ENCODE assay signal across 30 cellular contexts in genomic region chr19:51027873-51028272, GRCh38. TPM values are rescaled to one million over a fixed set of nuclear protein-coding genes. Genes with fewer than 3 reads are reported as not detected.
"Had no signal": no experiment of that assay in that cellular context is flagged by ENCODE, and none has a peak within 500 bp of the region (broad histone marks: within the 10 kb centered on the region; RNA-seq: fewer than 3 reads in every experiment).

No MANE protein-coding gene starts in this region.

- H3K4me1 ChIP-seq: adrenal gland, ascending aorta, esophagus muscularis mucosa, gastrocnemius medialis, left ventricle myocardium inferior, spleen, tibial nerve had no signal

- DNase-seq: activated CD4-positive, alpha-beta T cell treated with anti-CD3 and anti-CD28 coated beads for 4 hours; activated CD4-positive, alpha-beta T cell treated with anti-CD3 and anti-CD28 coated beads, Interleukin-2, amount 50 U/mL, for 48 hours; activated CD4-positive, CD25-positive, alpha-beta regulatory T cell; activated CD8-positive, alpha-beta memory T cell treated with anti-CD3 and anti-CD28 coated beads, Interleukin-2, amount 50 U/mL, for 48 hours; activated naive CD4-positive, alpha-beta T cell; activated T-cell treated with anti-CD3 and anti-CD28 coated beads, Interleukin-2, amount 50 U/mL, for 4 hours; adrenal gland; brain microvascular endothelial cell; central memory CD4-positive, alpha-beta T cell; effector memory CD4-positive, alpha-beta T cell; gastrocnemius medialis; hippocampal formation; left ventricle myocardium inferior; naive thymus-derived CD4-positive, alpha-beta T cell; spleen; stimulated activated CD4-positive, alpha-beta T cell treated with anti-CD3 and anti-CD28 coated beads, Interleukin-4, amount 100 ng/mL, for 1 hour; stimulated activated naive CD4-positive, alpha-beta T cell; T1000 had no signal

- H3K36me3 ChIP-seq: adrenal gland, ascending aorta, brain microvascular endothelial cell, esophagus muscularis mucosa, gastrocnemius medialis, left ventricle myocardium inferior, spleen, tibial nerve had no signal

- H3K27ac ChIP-seq: adrenal gland, ascending aorta, brain microvascular endothelial cell, esophagus muscularis mucosa, gastrocnemius medialis, left ventricle myocardium inferior, spleen, tibial nerve had no signal

- H3K4me3 ChIP-seq: adrenal gland, ascending aorta, esophagus muscularis mucosa, gastrocnemius medialis, left ventricle myocardium inferior, spleen, tibial nerve had no signal

- H3K9me3 ChIP-seq: adrenal gland, ascending aorta, esophagus muscularis mucosa, gastrocnemius medialis, left ventricle myocardium inferior, spleen had no signal

- H3K27me3 ChIP-seq: ascending aorta, brain microvascular endothelial cell had no signal

RNA-seq across cellular contexts. Expression of gene KLK11, which starts 1.5 kb away (rescaled TPM):
- total RNA-seq: activated CD8-positive, alpha-beta memory T cell treated with anti-CD3 and anti-CD28 coated beads for 36 hours; activated T-helper 2 cell treated with anti-CD3 and anti-CD28 coated beads, Interferon-gamma antibody, Interleukin-2, Interleukin-4, amounts not matched to agents 10 μg/mL and 5 μg/mL and 100 μg/mL, durations not matched to agents 14 hours and 24 hours and 36 hours; adrenal gland; ascending aorta; dermis microvascular lymphatic vessel endothelial cell; esophagus muscularis mucosa; gastrocnemius medialis; left ventricle myocardium inferior; lung microvascular endothelial cell; naive thymus-derived CD4-positive, alpha-beta T cell; neural crest cell; posterior vena cava; spleen; subcutaneous adipose tissue; urinary bladder had no signal
- polyA plus RNA-seq: naive thymus-derived CD4-positive, alpha-beta T cell had no signal

RNA-seq across cellular contexts. Expression of gene KLK12, which starts 6.9 kb away (rescaled TPM):
- total RNA-seq: activated CD8-positive, alpha-beta memory T cell treated with anti-CD3 and anti-CD28 coated beads for 36 hours; activated T-cell treated with anti-CD3 and anti-CD28 coated beads, Interleukin-2, amount 50 U/mL, for 4 hours; activated T-helper 2 cell treated with anti-CD3 and anti-CD28 coated beads, Interferon-gamma antibody, Interleukin-2, Interleukin-4, amounts not matched to agents 10 μg/mL and 5 μg/mL and 100 μg/mL, durations not matched to agents 14 hours and 24 hours and 36 hours; adrenal gland; ascending aorta; dermis microvascular lymphatic vessel endothelial cell; esophagus muscularis mucosa; gastrocnemius medialis; left ventricle myocardium inferior; lung microvascular endothelial cell; naive thymus-derived CD4-positive, alpha-beta T cell; neural crest cell; omental fat pad; posterior vena cava; spleen; subcutaneous adipose tissue; tibial nerve; urinary bladder had no signal
- polyA plus RNA-seq: naive thymus-derived CD4-positive, alpha-beta T cell; urinary bladder had no signal

RNA-seq across cellular contexts. Expression of gene KLK10, which starts 8.4 kb away (rescaled TPM):
- total RNA-seq: activated CD8-positive, alpha-beta memory T cell treated with anti-CD3 and anti-CD28 coated beads for 36 hours; activated T-cell treated with anti-CD3 and anti-CD28 coated beads, Interleukin-2, amount 50 U/mL, for 4 hours; activated T-helper 2 cell treated with anti-CD3 and anti-CD28 coated beads, Interferon-gamma antibody, Interleukin-2, Interleukin-4, amounts not matched to agents 10 μg/mL and 5 μg/mL and 100 μg/mL, durations not matched to agents 14 hours and 24 hours and 36 hours; esophagus muscularis mucosa; left ventricle myocardium inferior; lung microvascular endothelial cell; naive thymus-derived CD4-positive, alpha-beta T cell; neural crest cell; posterior vena cava; spleen; urinary bladder had no signal
- polyA plus RNA-seq: naive thymus-derived CD4-positive, alpha-beta T cell had no signal

RNA-seq across cellular contexts. Expression of gene KLK8, which starts 26.5 kb away (rescaled TPM):
- total RNA-seq: activated CD8-positive, alpha-beta memory T cell treated with anti-CD3 and anti-CD28 coated beads for 36 hours; activated T-cell treated with anti-CD3 and anti-CD28 coated beads, Interleukin-2, amount 50 U/mL, for 4 hours; activated T-helper 2 cell treated with anti-CD3 and anti-CD28 coated beads, Interferon-gamma antibody, Interleukin-2, Interleukin-4, amounts not matched to agents 10 μg/mL and 5 μg/mL and 100 μg/mL, durations not matched to agents 14 hours and 24 hours and 36 hours; adrenal gland; ascending aorta; dermis microvascular lymphatic vessel endothelial cell; esophagus muscularis mucosa; gastrocnemius medialis; left ventricle myocardium inferior; lung microvascular endothelial cell; naive thymus-derived CD4-positive, alpha-beta T cell; neural crest cell; posterior vena cava; spleen; subcutaneous adipose tissue; urinary bladder had no signal
- polyA plus RNA-seq: naive thymus-derived CD4-positive, alpha-beta T cell; urinary bladder had no signal

RNA-seq across cellular contexts. Expression of gene KLK13, which starts 37.0 kb away (rescaled TPM):
- total RNA-seq: activated CD8-positive, alpha-beta memory T cell treated with anti-CD3 and anti-CD28 coated beads for 36 hours; activated T-cell treated with anti-CD3 and anti-CD28 coated beads, Interleukin-2, amount 50 U/mL, for 4 hours; activated T-helper 2 cell treated with anti-CD3 and anti-CD28 coated beads, Interferon-gamma antibody, Interleukin-2, Interleukin-4, amounts not matched to agents 10 μg/mL and 5 μg/mL and 100 μg/mL, durations not matched to agents 14 hours and 24 hours and 36 hours; adrenal gland; ascending aorta; dermis microvascular lymphatic vessel endothelial cell; esophagus muscularis mucosa; gastrocnemius medialis; left ventricle myocardium inferior; lung microvascular endothelial cell; naive thymus-derived CD4-positive, alpha-beta T cell; neural crest cell; omental fat pad; posterior vena cava; spleen; subcutaneous adipose tissue; urinary bladder had no signal
- polyA plus RNA-seq: naive thymus-derived CD4-positive, alpha-beta T cell had no signal
